9 cellular contexts compared by ENCODE assay signal in genomic region chr7:73717991-73718405, GRCh38. TPM values are rescaled to one million over a fixed set of nuclear protein-coding genes. Genes with fewer than 3 reads are reported as not detected.
DNase-seq lines count a peak whose midpoint lies in the region; ATAC-seq, FAIRE-seq and TF ChIP-seq lines count a peak whose summit lies in the region.
"Had no signal": no experiment of that assay in that cellular context is flagged by ENCODE, and none has a peak within 500 bp of the region (broad histone marks: within the 10 kb centered on the region; RNA-seq: fewer than 3 reads in every experiment).

No MANE protein-coding gene starts in this region.

- H3K79me1 ChIP-seq in trophoblast cell (ENCODE audit: low read length), result peaks cover 3% of the 10 kb centered on the region

- no peak overlapping the region for H4K12ac ChIP-seq in trophoblast cell (ENCODE audit: low read depth, low read length)

- no peak overlapping the region for H3K14ac ChIP-seq in trophoblast cell (ENCODE audit: low read length)

- H3K27me3 Mint-ChIP-seq in WTC11 (ENCODE audit: low read depth), result peaks cover 42% of the 10 kb centered on the region

- H3K27me3 ChIP-seq in HL-60 (ENCODE audit: insufficient read depth, poor library complexity, severe bottlenecking) (peaks cover under 1% of the 10 kb centered on the region), trophoblast cell (ENCODE audit: insufficient read depth, low read length) (peaks cover 5% of the 10 kb centered on the region)

- no peak for TF ChIP-seq POLR2A in A549 (IDR thresholded peaks at IDR 0.05; ENCODE audit: low read length)

- no peak overlapping the region for H2AK5ac ChIP-seq in trophoblast cell (ENCODE audit: low read length)

- POLR2A ChIA-PET in A549 (lab: Yijun Ruan, JAX) (interaction anchor here (0.6 to 4.9 kb wide), 3 partner anchors 12 to 37 kb away, joined by 3 to 135 read pairs (median 3); no protein-coding TSS in a partner anchor), WTC11 (lab: Charles Lee) (no interaction called here)

- CTCF ChIA-PET in A549 (lab: Yijun Ruan, JAX) (interaction anchor here (1.3 to 8.4 kb wide), 7 partner anchors 7 to 137 kb away, joined by 5 to 105 read pairs (median 32); no protein-coding TSS in a partner anchor), WTC11 (lab: Charles Lee) (interaction anchor here (0.6 to 5.0 kb wide), 2 partner anchors 96 to 111 kb away, joined by 4 to 19 read pairs; no protein-coding TSS in a partner anchor)

- H3K27ac ChIP-seq in A549 (peak overlapping the region; percentile 99 to 100), HL-60 (replicated peaks) (no peak overlapping the region; the same call in 1 of the 2 replicates), trophoblast cell (ENCODE audit: low read depth, low read length) (no peak overlapping the region)

- no peak overlapping the region for H2AFZ ChIP-seq in trophoblast cell (ENCODE audit: insufficient read depth, low read length, poor library complexity)

- under 1% methylated on average over 8 of the region's 10 CpGs for WGBS in A549 (ENCODE audit: missing lambda C conversion rate)
- no CpG with 5 or more reads among the region's 10 CpGs for WGBS in trophoblast cell (ENCODE audit: extremely low coverage, insufficient coverage, insufficient read length)

- no peaks in the 10 kb centered on the region for H3K9me3 ChIP-seq in A549
- H3K9me3 ChIP-seq in trophoblast cell (ENCODE audit: insufficient read depth, low read depth, low read length), result no peaks in the 10 kb centered on the region

- no peak overlapping the region for H2BK5ac ChIP-seq in trophoblast cell (ENCODE audit: low read depth, low read length, poor library complexity)

- H3K9ac ChIP-seq in trophoblast cell (ENCODE audit: low read length), result no peak overlapping the region

- FAIRE-seq in A549 (lab: Jason Lieb, UNC), result no peak
- FAIRE-seq: islet of Langerhans had no signal

- H3K4me3 ChIP-seq in A549, result peak overlapping the region; percentile 100
- peak overlapping the region; percentile 64; the same call in 1 of the 2 replicates for H3K4me3 ChIP-seq in HL-60 (replicated peaks; ENCODE audit: insufficient read depth, low read length)
- peak overlapping the region; percentile 72 to 81 for H3K4me3 ChIP-seq in cardiac fibroblast (replicated peaks in 1 of 2; ENCODE audit: low read depth in 2 of 2, low read length in 2 of 2)
- no peak overlapping the region for H3K4me3 ChIP-seq in trophoblast cell (ENCODE audit: low read depth, low read length)

- peaks cover 2% of the 10 kb centered on the region for H3K79me2 ChIP-seq in trophoblast cell (ENCODE audit: control insufficient read depth, insufficient read depth, low read length, poor library complexity)

- H3K4me1 Mint-ChIP-seq in WTC11, result no peaks in the 10 kb centered on the region

- no peaks in the 10 kb centered on the region for H3K36me3 ChIP-seq in trophoblast cell (ENCODE audit: control insufficient read depth in 1 of 2, insufficient read depth in 2 of 2, low read length in 2 of 2)

- no peak for TF ChIP-seq EP300 in A549 (IDR thresholded peaks at IDR 0.05)

- no peak overlapping the region for H4K91ac ChIP-seq in trophoblast cell (ENCODE audit: low read depth, low read length)

- H3K27ac Mint-ChIP-seq in WTC11, result no peak overlapping the region

- H2BK120ac ChIP-seq in trophoblast cell (ENCODE audit: insufficient read depth, low read length, poor library complexity), result no peak overlapping the region

- H3K4ac ChIP-seq in trophoblast cell (ENCODE audit: low read depth, low read length), result no peak overlapping the region

- DNase-seq in A549 (ENCODE audit: low read depth in 1 of 2, low spot score in 1 of 2) (no peak), HL-60 (ENCODE audit: low read depth in 1 of 2, low spot score in 1 of 2) (peak in 1 of 2 experiments; percentile 92), WTC11 (ENCODE audit: low spot score) (no peak), cardiac fibroblast (ENCODE audit: low read depth in 2 of 2) (peak; percentile 68 to 96), trophoblast cell (peak; percentile 67 to 70), NCI-H2227 treated with DMSO at 0.1 percent for 48 hours (lab: John Stamatoyannopoulos, UW) (no peak), NCI-H2029 treated with DMSO at 0.1 percent for 48 hours (lab: John Stamatoyannopoulos, UW) (no peak)

- TF ChIP-seq CTCF in A549 (IDR thresholded peaks at IDR 0.05) (no peak), HL-60 (IDR thresholded peaks at IDR 0.05; ENCODE audit: insufficient read depth, low read length) (no peak), WTC11 (IDR thresholded peaks at IDR 0.05) (no peak), cardiac fibroblast (IDR thresholded peaks at IDR 0.05; ENCODE audit: low read depth, low read length) (no peak)

- no peaks in the 10 kb centered on the region for H3K9me3 Mint-ChIP-seq in WTC11

- H4K8ac ChIP-seq in trophoblast cell (ENCODE audit: low read depth, low read length), result no peak overlapping the region

- H3K18ac ChIP-seq in trophoblast cell (ENCODE audit: low read length), result no peak overlapping the region

- H3K4me3 Mint-ChIP-seq in WTC11, result peak overlapping the region; percentile 58

- H3K4me2 ChIP-seq in A549 (peak overlapping the region; percentile 100), trophoblast cell (ENCODE audit: low read length) (no peak overlapping the region)

- no peak for TF ChIP-seq RAD21 in A549 (conservative IDR thresholded peaks at IDR 0.05 in 1 of 2, IDR thresholded peaks at IDR 0.05 in 1 of 2)

- no peak overlapping the region for H2BK12ac ChIP-seq in trophoblast cell (ENCODE audit: low read length)

- H3K4me1 ChIP-seq in A549, result peaks cover 77% of the 10 kb centered on the region
- peaks cover 10 to 19% of the 10 kb centered on the region in 2 experiments for H3K4me1 ChIP-seq in trophoblast cell (ENCODE audit: control insufficient read depth in 1 of 2, insufficient read depth in 2 of 2, low read length in 2 of 2)

- no peaks in the 10 kb centered on the region for H3K36me3 Mint-ChIP-seq in WTC11

- ATAC-seq in A549 (peak in 1 of 2 experiments; percentile 12; a peak in 3 of 6 replicates), WTC11 (no peak), HG03097 (IDR thresholded peaks at IDR 0.05; ENCODE audit: low FRiP score, unreplicated experiment) (no peak)

- H3K23ac ChIP-seq in trophoblast cell (ENCODE audit: low read length), result no peak overlapping the region

TF ChIP-seq in A549, 52 proteins besides CTCF, POLR2A, EP300 and RAD21 (continues in another document):
- TF ChIP-seq FOSL2 (IDR thresholded peaks at IDR 0.05), result no peak
- peak; percentile 57; the same call in 1 of the 2 replicates for TF ChIP-seq FOSL2 (CRISPR knock-in tag; IDR thresholded peaks at IDR 0.05)
- TF ChIP-seq SMC3 (IDR thresholded peaks at IDR 0.05), result no peak
- TF ChIP-seq ZFP36 (IDR thresholded peaks at IDR 0.05; ENCODE audit: borderline replicate concordance, partially characterized antibody), result no peak

TF ChIP-seq in WTC11, 78 proteins besides CTCF, POLR2A, EP300 and RAD21 (continues in another document):
- TF ChIP-seq CBFB (CRISPR knock-in tag; IDR thresholded peaks at IDR 0.05; ENCODE audit: low read depth) (no peak), PRRX2 (CRISPR knock-in tag; IDR thresholded peaks at IDR 0.05) (no peak), SOX15 (CRISPR knock-in tag; IDR thresholded peaks at IDR 0.05) (no peak), ZNF317 (CRISPR knock-in tag; IDR thresholded peaks at IDR 0.05; ENCODE audit: borderline replicate concordance, low read depth) (no peak), ZNF219 (CRISPR knock-in tag; IDR thresholded peaks at IDR 0.05; ENCODE audit: borderline replicate concordance) (no peak)

RNA-seq across cellular contexts. Expression of gene STX1A, which starts 1.5 kb away (rescaled TPM):
- polyA plus RNA-seq in A549 (2011; rRNA removed), result 72.9 and 81.7 TPM in 2 replicates
- polyA plus RNA-seq in A549 (2012; cell fraction: cytosol; rRNA removed), result 83.3 and 90.6 TPM in 2 replicates
- 316 and 405 TPM in 2 replicates for polyA plus RNA-seq in A549 (2012; cell fraction: nucleus; rRNA removed)
- polyA plus RNA-seq in A549 (2017; fragmentation: RNase III; extraction: RNeasy Plus Mini Kit Qiagen cat#74134 plus additional on column Dnase treatment), result 48.3 to 59.0 TPM (median 49.2 TPM) in 3 replicates
- polyA minus RNA-seq in A549 (2011; rRNA and poly(A)+ RNA removed), result 53.0 and 59.8 TPM in 2 replicates
- 17.7 to 20.4 TPM (median 18.5 TPM) in 3 replicates for total RNA-seq in WTC11 (2021)
- 6.4 and 6.6 TPM in 2 replicates for polyA plus RNA-seq in trophoblast cell (2013)

RNA-seq across cellular contexts. Expression of gene ABHD11, which starts 20.6 kb away (rescaled TPM):
- 8.1 and 10.4 TPM in 2 replicates for polyA plus RNA-seq in A549 (2011; rRNA removed)
- 29.2 and 33.7 TPM in 2 replicates for polyA plus RNA-seq in A549 (2012; cell fraction: cytosol; rRNA removed)
- polyA plus RNA-seq in A549 (2012; cell fraction: nucleus; rRNA removed), result 36.0 and 40.6 TPM in 2 replicates
- polyA plus RNA-seq in A549 (2017; fragmentation: RNase III; extraction: RNeasy Plus Mini Kit Qiagen cat#74134 plus additional on column Dnase treatment), result 13.7 to 15.2 TPM (median 15.1 TPM) in 3 replicates
- 14.5 and 18.2 TPM in 2 replicates for polyA minus RNA-seq in A549 (2011; rRNA and poly(A)+ RNA removed)
- 23.8 to 27.6 TPM (median 26.5 TPM) in 3 replicates for total RNA-seq in WTC11 (2021)
- polyA plus RNA-seq in trophoblast cell (2013), result 21.8 and 23.2 TPM in 2 replicates

RNA-seq across cellular contexts. Expression of gene BUD23, which starts 34.6 kb away (rescaled TPM):
- polyA plus RNA-seq in A549 (2011; rRNA removed) (131 and 161 TPM in 2 replicates), A549 (2017; fragmentation: RNase III; extraction: RNeasy Plus Mini Kit Qiagen cat#74134 plus additional on column Dnase treatment) (130 to 145 TPM (median 134 TPM) in 3 replicates)
- polyA plus RNA-seq in A549 (2012; cell fraction: cytosol; rRNA removed), result 174 and 207 TPM in 2 replicates
- polyA plus RNA-seq in A549 (2012; cell fraction: nucleus; rRNA removed), result 105 and 131 TPM in 2 replicates
- polyA minus RNA-seq in A549 (2011; rRNA and poly(A)+ RNA removed), result 64.7 and 68.8 TPM in 2 replicates
- 80.5 to 91.9 TPM (median 84.4 TPM) in 3 replicates for total RNA-seq in WTC11 (2021)
- 67.3 and 70.4 TPM in 2 replicates for polyA plus RNA-seq in trophoblast cell (2013)

RNA-seq across cellular contexts. Expression of gene DNAJC30, which starts 34.7 kb away (rescaled TPM):
- polyA plus RNA-seq in A549 (2011; rRNA removed) (5.2 and 5.7 TPM in 2 replicates), A549 (2017; fragmentation: RNase III; extraction: RNeasy Plus Mini Kit Qiagen cat#74134 plus additional on column Dnase treatment) (8.9 to 10.1 TPM (median 9.3 TPM) in 3 replicates)
- 8.1 and 12.9 TPM in 2 replicates for polyA plus RNA-seq in A549 (2012; cell fraction: cytosol; rRNA removed)
- 11.4 and 13.4 TPM in 2 replicates for polyA plus RNA-seq in A549 (2012; cell fraction: nucleus; rRNA removed)
- polyA minus RNA-seq in A549 (2011; rRNA and poly(A)+ RNA removed), result 4.0 and 5.4 TPM in 2 replicates
- total RNA-seq in WTC11 (2021), result 6.8 to 7.1 TPM (median 6.8 TPM) in 3 replicates
- 5.4 and 6.0 TPM in 2 replicates for polyA plus RNA-seq in trophoblast cell (2013)

RNA-seq across cellular contexts. Expression of gene VPS37D, which starts 50.4 kb away (rescaled TPM):
- polyA plus RNA-seq in A549 (2011; rRNA removed) (3.3 and 3.8 TPM in 2 replicates), A549 (2017; fragmentation: RNase III; extraction: RNeasy Plus Mini Kit Qiagen cat#74134 plus additional on column Dnase treatment) (2.2 to 2.9 TPM (median 2.6 TPM) in 3 replicates)
- 3.2 and 4.5 TPM in 2 replicates for polyA plus RNA-seq in A549 (2012; cell fraction: cytosol; rRNA removed)
- polyA plus RNA-seq in A549 (2012; cell fraction: nucleus; rRNA removed), result 3.2 and 3.6 TPM in 2 replicates
- 2.1 and 3.3 TPM in 2 replicates for polyA minus RNA-seq in A549 (2011; rRNA and poly(A)+ RNA removed)
- total RNA-seq in WTC11 (2021), result 5.7 to 7.5 TPM (median 5.8 TPM) in 3 replicates
- polyA plus RNA-seq in trophoblast cell (2013), result 0.60 and 0.69 TPM in 2 replicates

Comparison
In these comparisons a context has a peak if more than half of its experiments do, and no peak if none do; other contexts are left out.
1. DNase-seq: peak in cardiac fibroblast (2 of 2) and trophoblast cell (2 of 2); none in A549 (0 of 2), WTC11 (single experiment), NCI-H2227 treated with DMSO at 0.1 percent for 48 hours (single experiment) and NCI-H2029 treated with DMSO at 0.1 percent for 48 hours (single experiment).
2. H3K27ac ChIP-seq: peak in A549 (2 of 2); none in HL-60 (single experiment) and trophoblast cell (single experiment).
3. Of the 8 proteins assayed by ChIP-seq in both WTC11 and A549: peak only in WTC11: none; only in A549: MAX; in both: none; in neither: 7.